Comparison of ENCODE assay signal across 9 cellular contexts in the genomic region with DNA sequence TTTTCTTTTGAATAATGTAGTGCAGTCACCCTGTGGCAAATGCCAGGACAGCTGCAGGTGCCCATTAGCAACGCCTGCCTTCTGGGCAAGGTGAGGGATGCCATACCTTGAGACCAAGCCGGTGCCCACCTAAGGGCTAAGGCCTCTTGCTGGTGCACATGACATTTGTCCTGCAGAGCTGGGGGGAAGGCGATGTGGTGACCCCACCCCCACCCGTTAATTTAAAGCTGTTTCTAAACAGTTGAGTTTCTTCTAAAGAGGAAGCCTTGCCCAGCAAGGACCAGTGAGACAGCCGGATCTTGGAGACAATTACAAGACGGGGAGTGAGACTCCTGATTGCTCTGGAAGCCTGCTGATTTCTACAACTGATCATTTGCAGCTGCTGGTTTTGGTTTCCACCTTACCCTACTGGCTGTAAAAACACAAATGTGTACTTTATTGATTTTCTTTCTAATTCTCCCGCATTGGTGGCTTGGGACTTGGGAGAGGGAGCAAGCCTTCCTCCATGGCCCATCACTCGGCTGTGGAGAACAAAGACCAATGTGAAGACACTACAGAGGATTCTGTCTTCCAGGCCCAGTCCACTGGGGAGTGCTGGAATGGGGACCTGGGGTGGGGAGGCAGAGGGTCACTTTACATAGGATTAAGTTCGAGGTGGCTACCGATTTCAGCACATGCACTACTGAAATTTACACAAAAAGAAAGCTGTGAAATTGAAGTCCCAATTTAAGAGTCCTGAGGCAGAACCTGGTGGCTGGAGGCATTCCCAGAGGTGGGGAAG. TPM values are rescaled to one million over a fixed set of nuclear protein-coding genes. Genes with fewer than 3 reads are reported as not detected.
DNase-seq lines count a peak whose midpoint lies in the region; ATAC-seq and TF ChIP-seq lines count a peak whose summit lies in the region.
"Had no signal": no experiment of that assay in that cellular context is flagged by ENCODE, and none has a peak within 500 bp of the region (broad histone marks: within the 10 kb centered on the region; RNA-seq: fewer than 3 reads in every experiment).

No MANE protein-coding gene starts in this region.

- CTCF ChIA-PET in SK-N-SH (lab: Yijun Ruan, JAX), result interaction anchor here (0.6 to 11.0 kb wide), 4 partner anchors 28 to 184 kb away, joined by 3 to 102 read pairs (median 4); no protein-coding TSS in a partner anchor

- no peak for TF ChIP-seq EP300 in SK-N-SH (IDR thresholded peaks at IDR 0.05; ENCODE audit: borderline replicate concordance in 1 of 2, low read depth in 1 of 2, low read length in 1 of 2)

- ATAC-seq in GM23338, result no peak
- no peak for ATAC-seq in SK-N-SH treated with all-trans-retinoic acid at 6 μM for 48 hours
- ATAC-seq: PC-3 had no signal

- H3K27ac ChIP-seq in GM23338 (ENCODE audit: low read depth), result no peak overlapping the region
- peak overlapping the region; percentile 67 for H3K27ac ChIP-seq in angular gyrus (ENCODE audit: low read depth, low read length)
- peak overlapping the region in 1 of 2 experiments; percentile 40; a peak in 2 of 4 replicates for H3K27ac ChIP-seq in SK-N-SH (ENCODE audit: low read depth in 2 of 2, low read length in 1 of 2)

- H3K4me3 ChIP-seq in GM23338 (no peak overlapping the region), SK-N-SH (ENCODE audit: low read depth in 2 of 2, low read length in 1 of 2) (peak overlapping the region in 1 of 2 experiments; percentile 1; a peak in 1 of 4 replicates)

- H3F3A ChIP-seq in GM23338 (replicated peaks; ENCODE audit: low read depth) (peaks cover 18% of the 10 kb centered on the region), SK-N-SH (replicated peaks; ENCODE audit: insufficient read depth) (peaks cover 12% of the 10 kb centered on the region)

- H2AFZ ChIP-seq in GM23338 (no peak overlapping the region), SK-N-SH (ENCODE audit: low read depth) (no peak overlapping the region)

- H3K36me3 Mint-ChIP-seq in GM23338 (ENCODE audit: low read depth) (peaks cover 34% of the 10 kb centered on the region), nephron progenitor cell (ENCODE audit: low read depth) (peaks cover 11% of the 10 kb centered on the region)

- TF ChIP-seq CTCF in GM23338 (conservative IDR thresholded peaks at IDR 0.05; ENCODE audit: low read depth in 2 of 2) (no peak), nephron progenitor cell (IDR thresholded peaks at IDR 0.05) (no peak), SK-N-SH (IDR thresholded peaks at IDR 0.05) (no peak)

- H3K27ac Mint-ChIP-seq in GM23338, result no peak overlapping the region
- no peak overlapping the region for H3K27ac Mint-ChIP-seq in nephron progenitor cell

- no peaks in the 10 kb centered on the region for H3K9me3 ChIP-seq in SK-N-SH

- H3K9me3 Mint-ChIP-seq in GM23338 (peaks cover 3% of the 10 kb centered on the region; the same call in 2 of the 3 replicates), nephron progenitor cell (no peaks in the 10 kb centered on the region)

- POLR2A ChIA-PET in SK-N-SH (lab: Yijun Ruan, JAX), result interaction anchor here (0.6 to 1.1 kb wide), 2 partner anchors 9 to 21 kb away, joined by 3 to 4 read pairs; no protein-coding TSS in a partner anchor

- H3K36me3 ChIP-seq in GM23338 (ENCODE audit: insufficient read depth) (no peaks in the 10 kb centered on the region; the same call in 1 of the 2 replicates), SK-N-SH (replicated peaks in 1 of 2; ENCODE audit: control insufficient read depth in 1 of 2, insufficient read depth in 2 of 2, low read length in 1 of 2) (peaks cover 0 to 32% of the 10 kb centered on the region in 2 experiments)

- H3K27me3 ChIP-seq in GM23338 (ENCODE audit: insufficient read depth) (no peaks in the 10 kb centered on the region), SK-N-SH (ENCODE audit: insufficient read depth) (no peaks in the 10 kb centered on the region)

- H3K79me2 ChIP-seq in GM23338 (replicated peaks; ENCODE audit: insufficient read depth) (peaks cover 27% of the 10 kb centered on the region), SK-N-SH (ENCODE audit: insufficient read depth) (no peaks in the 10 kb centered on the region)

- H3K27me3 Mint-ChIP-seq in GM23338 (ENCODE audit: insufficient read depth, low read depth, poor library complexity) (peaks cover 21% of the 10 kb centered on the region), nephron progenitor cell (ENCODE audit: low read depth, poor library complexity) (peaks cover 6% of the 10 kb centered on the region)

- H3K4me1 Mint-ChIP-seq in GM23338 (peaks cover 56% of the 10 kb centered on the region), nephron progenitor cell (peaks cover 64% of the 10 kb centered on the region)

- H3K9ac ChIP-seq in SK-N-SH, result no peak overlapping the region

- H4K20me1 ChIP-seq in GM23338 (replicated peaks; ENCODE audit: insufficient read depth), result peaks cover 17% of the 10 kb centered on the region
- peaks cover 10% of the 10 kb centered on the region; the same call in 1 of the 2 replicates for H4K20me1 ChIP-seq in SK-N-SH (ENCODE audit: insufficient read depth)

- H3K4me3 Mint-ChIP-seq in GM23338 (peak overlapping the region; percentile 89), nephron progenitor cell (peak overlapping the region; percentile 93)

- H3K4me1 ChIP-seq in GM23338 (ENCODE audit: insufficient read depth) (peaks cover 33% of the 10 kb centered on the region), SK-N-SH (ENCODE audit: control insufficient read depth in 1 of 2, insufficient read depth in 2 of 2, low read depth in 1 of 2, low read length in 1 of 2) (peaks cover 0 to 49% of the 10 kb centered on the region in 2 experiments; a peak in 2 of 4 replicates)

- WGBS in SK-N-SH (ENCODE audit: low lambda C conversion rate), result 86% methylated on average over 8 of the region's 10 CpGs

- TF ChIP-seq RAD21 in SK-N-SH (IDR thresholded peaks at IDR 0.05; ENCODE audit: low read length), result no peak

- peak overlapping the region; percentile 51; the same call in 1 of the 2 replicates for H3K4me2 ChIP-seq in GM23338
- no peak overlapping the region for H3K4me2 ChIP-seq in SK-N-SH

- H3K9me2 ChIP-seq in GM23338 (ENCODE audit: insufficient read depth) (no peaks in the 10 kb centered on the region), SK-N-SH (no peaks in the 10 kb centered on the region)

- DNase-seq in NCI-H2227 (lab: John Stamatoyannopoulos, UW; ENCODE audit: unreplicated experiment) (peak; percentile 11), NCI-H2227 treated with DMSO at 0.1 percent for 48 hours (lab: John Stamatoyannopoulos, UW) (no peak), GM23338 (ENCODE audit: low spot score) (no peak), nephron progenitor cell (no peak), NCI-H524 treated with DMSO at 0.1 percent for 48 hours (lab: John Stamatoyannopoulos, UW) (no peak), SK-N-SH (no peak)
- DNase-seq: PC-3 had no signal

TF ChIP-seq in GM23338, 12 proteins besides CTCF, POLR2A, EP300 and RAD21 (continues in another document):
- no peak for TF ChIP-seq JUNB (IDR thresholded peaks at IDR 0.05; ENCODE audit: unreplicated experiment)
- no peak for TF ChIP-seq ZNF114 (CRISPR knock-in tag; IDR thresholded peaks at IDR 0.05)
- TF ChIP-seq, protein P1, sequence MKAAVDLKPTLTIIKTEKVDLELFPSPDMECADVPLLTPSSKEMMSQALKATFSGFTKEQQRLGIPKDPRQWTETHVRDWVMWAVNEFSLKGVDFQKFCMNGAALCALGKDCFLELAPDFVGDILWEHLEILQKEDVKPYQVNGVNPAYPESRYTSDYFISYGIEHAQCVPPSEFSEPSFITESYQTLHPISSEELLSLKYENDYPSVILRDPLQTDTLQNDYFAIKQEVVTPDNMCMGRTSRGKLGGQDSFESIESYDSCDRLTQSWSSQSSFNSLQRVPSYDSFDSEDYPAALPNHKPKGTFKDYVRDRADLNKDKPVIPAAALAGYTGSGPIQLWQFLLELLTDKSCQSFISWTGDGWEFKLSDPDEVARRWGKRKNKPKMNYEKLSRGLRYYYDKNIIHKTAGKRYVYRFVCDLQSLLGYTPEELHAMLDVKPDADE (IDR thresholded peaks at IDR 0.05), result no peak

TF ChIP-seq in SK-N-SH, 30 proteins besides CTCF, POLR2A, EP300 and RAD21 (continues in another document):
- TF ChIP-seq MXI1 (IDR thresholded peaks at IDR 0.05; ENCODE audit: low read depth, low read length) (no peak), MEF2A (IDR thresholded peaks at IDR 0.05; ENCODE audit: borderline replicate concordance, low read depth) (no peak), JUND (IDR thresholded peaks at IDR 0.05) (no peak), GATA2 (CRISPR knock-in tag; IDR thresholded peaks at IDR 0.05) (no peak), RCOR1 (IDR thresholded peaks at IDR 0.05; ENCODE audit: low read length) (no peak)

TF ChIP-seq in SK-N-SH treated with all-trans-retinoic acid at 6 μM for 48 hours, 23 proteins besides CTCF, POLR2A, EP300 and RAD21 (continues in another document):
- TF ChIP-seq ARNTL (CRISPR knock-in tag; IDR thresholded peaks at IDR 0.05; ENCODE audit: borderline replicate concordance, low read depth), result no peak

RNA-seq across cellular contexts. Expression of a gene that starts 2.7 kb away (rescaled TPM):
- total RNA-seq in GM23338 (2014; rRNA removed; shearing (Covaris generic)), result 8.7 and 11.6 TPM in 2 replicates
- polyA plus RNA-seq in GM23338 (2016; fragmentation: Nextera tagmentation; extraction: Ambion mirVana), result 4.0 and 4.1 TPM in 2 replicates
- 1.0 and 1.4 TPM in 2 replicates for polyA plus RNA-seq in SK-N-SH (2012; rRNA removed)
- 1.3 and 2.0 TPM in 2 replicates for polyA plus RNA-seq in SK-N-SH (2012; cell fraction: cytosol; rRNA removed)
- polyA plus RNA-seq in SK-N-SH (2012; cell fraction: nucleus; rRNA removed), result 2.4 and 2.9 TPM in 2 replicates

RNA-seq across cellular contexts. Expression of a gene that starts 45.2 kb away (rescaled TPM):
- 132 and 180 TPM in 2 replicates for total RNA-seq in GM23338 (2014; rRNA removed; shearing (Covaris generic))
- 360 and 369 TPM in 2 replicates for polyA plus RNA-seq in GM23338 (2016; fragmentation: Nextera tagmentation; extraction: Ambion mirVana)
- 63.1 and 81.9 TPM in 2 replicates for polyA plus RNA-seq in SK-N-SH (2012; rRNA removed)
- 55.5 and 60.2 TPM in 2 replicates for polyA plus RNA-seq in SK-N-SH (2012; cell fraction: cytosol; rRNA removed)
- polyA plus RNA-seq in SK-N-SH (2012; cell fraction: nucleus; rRNA removed), result 53.6 and 83.8 TPM in 2 replicates
